In genomic region chr7:37832194-37832593, GRCh38 we compare ENCODE assay signal across 2 cellular contexts.
TF ChIP-seq lines count a peak whose summit lies in the region.

No MANE protein-coding gene starts in this region.

TF ChIP-seq in SK-N-SH, 30 proteins besides CTCF, POLR2A, EP300 and RAD21 (continued from another document):
- TF ChIP-seq MEF2A (IDR thresholded peaks at IDR 0.05; ENCODE audit: borderline replicate concordance, low read depth) (no peak), POLR2AphosphoS5 (IDR thresholded peaks at IDR 0.05; ENCODE audit: low read depth, low read length) (no peak), ZBTB33 (IDR thresholded peaks at IDR 0.05; ENCODE audit: borderline replicate concordance, low read depth) (no peak), REST (IDR thresholded peaks at IDR 0.05; ENCODE audit: low read depth, low read length) (no peak), SMC3 (IDR thresholded peaks at IDR 0.05; ENCODE audit: low read depth, low read length) (no peak), TCF12 (IDR thresholded peaks at IDR 0.05) (no peak), ELF1 (IDR thresholded peaks at IDR 0.05) (no peak)
TF ChIP-seq in SK-N-SH: peak in this region for 0.

TF ChIP-seq in WTC11, 78 proteins besides CTCF, POLR2A, EP300 and RAD21 (continued from another document):
- TF ChIP-seq ZNF425 (CRISPR knock-in tag; conservative IDR thresholded peaks at IDR 0.05) (no peak), ATF1 (CRISPR knock-in tag; IDR thresholded peaks at IDR 0.05) (no peak), ZMAT4 (CRISPR knock-in tag; IDR thresholded peaks at IDR 0.05) (no peak), FOXP1 (CRISPR knock-in tag; IDR thresholded peaks at IDR 0.05; ENCODE audit: borderline replicate concordance) (no peak), USF2 (CRISPR knock-in tag; IDR thresholded peaks at IDR 0.05) (no peak), HMGXB4 (CRISPR knock-in tag; IDR thresholded peaks at IDR 0.05) (no peak), ZNF317 (CRISPR knock-in tag; IDR thresholded peaks at IDR 0.05; ENCODE audit: borderline replicate concordance, low read depth) (no peak), ERG (CRISPR knock-in tag; IDR thresholded peaks at IDR 0.05) (no peak), ZNF138 (CRISPR knock-in tag; conservative IDR thresholded peaks at IDR 0.05) (no peak), CBFB (CRISPR knock-in tag; IDR thresholded peaks at IDR 0.05; ENCODE audit: low read depth) (no peak), TEAD1 (CRISPR knock-in tag; IDR thresholded peaks at IDR 0.05) (no peak), ELF4 (CRISPR knock-in tag; IDR thresholded peaks at IDR 0.05; ENCODE audit: low read depth) (no peak)
